ENCODE assay signal across 20 cellular contexts in the genomic region with DNA sequence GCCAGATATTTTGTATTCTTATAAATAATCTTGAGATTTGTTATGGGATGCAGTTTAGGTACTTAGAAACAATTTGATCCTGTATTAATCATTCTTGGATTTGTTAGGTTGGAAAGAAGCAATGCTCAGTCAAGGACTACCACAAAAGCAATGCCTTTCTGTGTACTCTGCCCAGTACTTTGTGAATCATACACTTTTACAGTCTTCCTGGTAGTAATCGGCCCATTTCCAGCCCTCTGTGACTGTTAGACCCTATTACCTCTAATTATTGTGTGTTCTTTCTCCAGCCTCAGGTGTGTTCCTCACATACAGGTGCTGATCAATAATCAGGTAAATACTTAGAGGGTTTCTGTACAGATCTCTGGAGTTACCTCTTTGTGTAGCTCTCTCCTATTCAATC.
A peak's percentile ranks its signal among the peaks of the same experiment; 100 is the strongest.
DNase-seq lines count a peak whose midpoint lies in the region; ATAC-seq and TF ChIP-seq lines count a peak whose summit lies in the region.
"Had no signal": no experiment of that assay in that cellular context is flagged by ENCODE, and none has a peak within 500 bp of the region (broad histone marks: within the 10 kb centered on the region; RNA-seq: fewer than 3 reads in every experiment).

No MANE protein-coding gene starts in this region.

- H3K9me3 ChIP-seq in PC-3 (ENCODE audit: low read length) = peaks cover 19% of the 10 kb centered on the region
- no peaks in the 10 kb centered on the region for H3K9me3 ChIP-seq in hepatocyte (ENCODE audit: low read depth)
- H3K9me3 ChIP-seq in neural progenitor cell (ENCODE audit: low read depth) = peaks cover 12% of the 10 kb centered on the region

- H3K79me2 ChIP-seq in PC-3 (ENCODE audit: low read length) = no peaks in the 10 kb centered on the region
- H3K79me2 ChIP-seq in hepatocyte = no peaks in the 10 kb centered on the region
- H3K79me2 ChIP-seq in neural progenitor cell (ENCODE audit: low read depth) = no peaks in the 10 kb centered on the region

- H3K4me1 Mint-ChIP-seq in neural progenitor cell = no peaks in the 10 kb centered on the region
- H3K4me1 Mint-ChIP-seq: CD14-positive monocyte had no signal

- H3K27ac ChIP-seq in PC-3 (ENCODE audit: low read length) (no peak overlapping the region), hepatocyte (no peak overlapping the region), neural progenitor cell (no peak overlapping the region)
- H3K27ac ChIP-seq: PC-9, RWPE1 had no signal

- peaks cover 2% of the 10 kb centered on the region for H3K27me3 Mint-ChIP-seq in neural progenitor cell (ENCODE audit: insufficient read depth, low read depth)

- no TSS peak for BruUV-seq in PC-3 (replicated peaks; lab: Mats Ljungman, UMichigan)

- 0 out of 2 replicates have a peak, but pooled peaks have one; percentile 24 for ATAC-seq in PC-3
- ATAC-seq in HG03442 (IDR thresholded peaks at IDR 0.05; ENCODE audit: unreplicated experiment) = no peak
- ATAC-seq in HG03045 (IDR thresholded peaks at IDR 0.05; ENCODE audit: unreplicated experiment) = no peak

- H2AFZ ChIP-seq in PC-3 (ENCODE audit: low read length) = no peak overlapping the region
- no peak overlapping the region for H2AFZ ChIP-seq in hepatocyte
- no peak overlapping the region for H2AFZ ChIP-seq in neural progenitor cell (replicated peaks)
- H2AFZ ChIP-seq: PC-9 had no signal

- peaks cover 21% of the 10 kb centered on the region for H3K9me3 Mint-ChIP-seq in neural progenitor cell

- CTCF ChIA-PET in PC-3 (lab: Charles Lee) = no interaction called here

- POLR2A ChIA-PET in PC-3 (lab: Charles Lee; ENCODE audit: unreplicated experiment) = no interaction called here

- H3K4me2 ChIP-seq in PC-3 (ENCODE audit: low read length) = no peak overlapping the region
- no peak overlapping the region for H3K4me2 ChIP-seq in hepatocyte
- H3K4me2 ChIP-seq in neural progenitor cell = no peak overlapping the region
- H3K4me2 ChIP-seq: PC-9 had no signal

- intact Hi-C loops in PC-3 (cut with micrococcal nuclease) = no loop called here

- H3K9me2 ChIP-seq in PC-3 (replicated peaks; ENCODE audit: low read length) (no peaks in the 10 kb centered on the region), hepatocyte (replicated peaks; ENCODE audit: insufficient read depth) (no peaks in the 10 kb centered on the region)

- no peaks in the 10 kb centered on the region for H3K36me3 Mint-ChIP-seq in neural progenitor cell
- H3K36me3 Mint-ChIP-seq: CD14-positive monocyte had no signal

- H3K27me3 ChIP-seq in PC-3 (ENCODE audit: low read length) = no peaks in the 10 kb centered on the region
- no peaks in the 10 kb centered on the region for H3K27me3 ChIP-seq in hepatocyte
- H3K27me3 ChIP-seq in neural progenitor cell = no peaks in the 10 kb centered on the region
- H3K27me3 ChIP-seq: MG63 had no signal

- H3F3A ChIP-seq in PC-3 (ENCODE audit: low read length, unreplicated experiment) (no peaks in the 10 kb centered on the region), neural progenitor cell (ENCODE audit: low read depth) (no peaks in the 10 kb centered on the region)

- TF ChIP-seq CTCF in PC-3 (conservative IDR thresholded peaks at IDR 0.05; ENCODE audit: low read depth, low read length) = no peak
- TF ChIP-seq CTCF in hepatocyte (IDR thresholded peaks at IDR 0.05; ENCODE audit: poor library complexity) = no peak
- TF ChIP-seq CTCF in neural progenitor cell (IDR thresholded peaks at IDR 0.05) = no peak

- H3K36me3 ChIP-seq in PC-3 (ENCODE audit: low read depth, low read length) (no peaks in the 10 kb centered on the region), hepatocyte (replicated peaks; ENCODE audit: insufficient read depth, low read depth) (no peaks in the 10 kb centered on the region), neural progenitor cell (peaks cover 13% of the 10 kb centered on the region)
- H3K36me3 ChIP-seq: MG63 had no signal

- H3K9ac ChIP-seq in PC-3 (ENCODE audit: low read length) (no peak overlapping the region), neural progenitor cell (no peak overlapping the region)

- WGBS in hepatocyte (ENCODE audit: low lambda C conversion rate, missing lambda C conversion rate) = 0% methylated on average over 1 of the region's 1 CpG

- no peaks in the 10 kb centered on the region for H3K4me1 ChIP-seq in PC-3 (ENCODE audit: insufficient read depth, low read length)
- no peaks in the 10 kb centered on the region for H3K4me1 ChIP-seq in hepatocyte (ENCODE audit: insufficient read depth)
- H3K4me1 ChIP-seq in neural progenitor cell = no peaks in the 10 kb centered on the region

- DNase-seq in NCI-H1417 (lab: John Stamatoyannopoulos, UW) = peak in 2 of 3 experiments; percentile 13 to 43
- no peak for DNase-seq in NCI-H1417 treated with DMSO at 0.1 percent for 48 hours (lab: John Stamatoyannopoulos, UW)
- peak; percentile 32 for DNase-seq in NCI-H1105 (lab: John Stamatoyannopoulos, UW)
- peak; percentile 24 for DNase-seq in PC-3
- DNase-seq in hepatocyte (ENCODE audit: low spot score) = peak; percentile 10
- no peak for DNase-seq in neural progenitor cell (ENCODE audit: low spot score)
- DNase-seq: 8988T, IMR-90, MG63, NCI-H1092, NCI-H1930, NCI-H2171 treated with DMSO at 0.1 percent for 48 hours, NCI-H446, NCI-H774, PC-9, T-helper 1 cell had no signal

- H4K20me1 ChIP-seq in PC-3 (ENCODE audit: low read length) (no peaks in the 10 kb centered on the region), hepatocyte (ENCODE audit: insufficient read depth, poor library complexity, severe bottlenecking) (no peaks in the 10 kb centered on the region), neural progenitor cell (ENCODE audit: low read depth) (no peaks in the 10 kb centered on the region)

- H3K4me3 ChIP-seq in PC-3 (ENCODE audit: low read length) = no peak overlapping the region
- H3K4me3 ChIP-seq in hepatocyte = no peak overlapping the region
- no peak overlapping the region for H3K4me3 ChIP-seq in neural progenitor cell
- H3K4me3 ChIP-seq: MG63, PC-9 had no signal

- no peak overlapping the region for H3K4me3 Mint-ChIP-seq in neural progenitor cell
- H3K4me3 Mint-ChIP-seq: CD14-positive monocyte had no signal

- H3K27ac Mint-ChIP-seq in neural progenitor cell = no peak overlapping the region
- H3K27ac Mint-ChIP-seq: CD14-positive monocyte had no signal

Comparison
In these comparisons a context has a peak if more than half of its experiments do, and no peak if none do; other contexts are left out.
1. DNase-seq: peak in NCI-H1417 (2 of 3), NCI-H1105 (single experiment), PC-3 (single experiment) and hepatocyte (single experiment); none in NCI-H1417 treated with DMSO at 0.1 percent for 48 hours (single experiment) and neural progenitor cell (single experiment).